Comparison of ENCODE assay signal across 2 cellular contexts in genomic region chr1:50910356-50910755, GRCh38.
TF ChIP-seq lines count a peak whose summit lies in the region.

No MANE protein-coding gene starts in this region.

TF ChIP-seq in H1, 55 proteins besides CTCF, POLR2A, EP300 and RAD21:
- peak; percentile 73; the same call in 1 of the 2 replicates for TF ChIP-seq YY1 (IDR thresholded peaks at IDR 0.05; ENCODE audit: low read depth, low read length)

TF ChIP-seq in HepG2, 621 proteins besides CTCF, POLR2A, EP300 and RAD21:
- TF ChIP-seq ZBTB33 (CRISPR knock-in tag; IDR thresholded peaks at IDR 0.05) (0 out of 2 replicates have a peak, but pooled peaks have one; percentile 54), ZMYM4 (CRISPR knock-in tag; IDR thresholded peaks at IDR 0.05) (peak; percentile 62), HOMEZ (CRISPR knock-in tag; IDR thresholded peaks at IDR 0.05; ENCODE audit: low read depth) (peak; percentile 44; the same call in 1 of the 2 replicates), ZNF281 (CRISPR knock-in tag; IDR thresholded peaks at IDR 0.05; ENCODE audit: borderline replicate concordance) (peak; percentile 60; the same call in 1 of the 2 replicates), HOXA3 (CRISPR knock-in tag; IDR thresholded peaks at IDR 0.05) (0 out of 2 replicates have a peak, but pooled peaks have one; percentile 11), ZNF687 (CRISPR knock-in tag; IDR thresholded peaks at IDR 0.05) (peak; percentile 12; the same call in 1 of the 2 replicates)
